ENCODE assay signal across 13 cellular contexts in genomic region chr17:74156878-74157277, GRCh38. TPM values are rescaled to one million over a fixed set of nuclear protein-coding genes. Genes with fewer than 3 reads are reported as not detected.
DNase-seq lines count a peak whose midpoint lies in the region; ATAC-seq and TF ChIP-seq lines count a peak whose summit lies in the region.
"Had no signal": no experiment of that assay in that cellular context is flagged by ENCODE, and none has a peak within 500 bp of the region (broad histone marks: within the 10 kb centered on the region; RNA-seq: fewer than 3 reads in every experiment).

No MANE protein-coding gene starts in this region.

- WGBS in esophagus muscularis mucosa = 82% methylated on average over 6 of the region's 6 CpGs
- WGBS in suprapubic skin = 77% methylated on average over 6 of the region's 6 CpGs

- intact Hi-C loops in esophagus muscularis mucosa (cut with DNase I) = no loop called here

- no peaks in the 10 kb centered on the region for H4K20me1 ChIP-seq in BLaER1

- TF ChIP-seq CTCF in esophagus muscularis mucosa (IDR thresholded peaks at IDR 0.05) (no peak), suprapubic skin (IDR thresholded peaks at IDR 0.05) (no peak)

- no peak for TF ChIP-seq EP300 in Ishikawa (IDR thresholded peaks at IDR 0.05; ENCODE audit: borderline replicate concordance)
- no peak for TF ChIP-seq EP300 in esophagus muscularis mucosa (IDR thresholded peaks at IDR 0.05)
- TF ChIP-seq EP300 in suprapubic skin (IDR thresholded peaks at IDR 0.05) = no peak

- H3K27ac ChIP-seq in BLaER1 (no peak overlapping the region), esophagus muscularis mucosa (replicated peaks in 1 of 4) (no peak overlapping the region), suprapubic skin (no peak overlapping the region)

- peak overlapping the region; percentile 55 for H3K4me2 ChIP-seq in BLaER1

- H3K36me3 ChIP-seq in BLaER1 = no peaks in the 10 kb centered on the region
- no peaks in the 10 kb centered on the region for H3K36me3 ChIP-seq in esophagus muscularis mucosa
- no peaks in the 10 kb centered on the region for H3K36me3 ChIP-seq in suprapubic skin
- H3K36me3 ChIP-seq: BE2C had no signal

- H3K27me3 ChIP-seq in BLaER1 (no peaks in the 10 kb centered on the region), esophagus muscularis mucosa (peaks cover 0 to 39% (median 0%) of the 10 kb centered on the region in 4 donors), suprapubic skin (peaks cover 27% of the 10 kb centered on the region)
- H3K27me3 ChIP-seq: BE2C had no signal

- no peak for ATAC-seq in GM18873 (IDR thresholded peaks at IDR 0.05; ENCODE audit: low FRiP score, unreplicated experiment)
- ATAC-seq in GM21786 (IDR thresholded peaks at IDR 0.05; ENCODE audit: unreplicated experiment) = no peak
- ATAC-seq: GM12878 had no signal

- DNase-seq in esophagus muscularis mucosa (ENCODE audit: extremely low spot score) (peak; percentile 78), suprapubic skin (ENCODE audit: low spot score in 2 of 2) (peak; percentile 2 to 12), NCI-H1417 treated with DMSO at 0.1 percent for 48 hours (lab: John Stamatoyannopoulos, UW) (no peak)
- DNase-seq: BE2C, Calu3, DMS79, HCEC 1CT, HFFc6 had no signal

- H3K9me3 ChIP-seq in BLaER1 (no peaks in the 10 kb centered on the region), esophagus muscularis mucosa (peaks cover 0 to 6% (median 0%) of the 10 kb centered on the region in 4 donors), suprapubic skin (no peaks in the 10 kb centered on the region)
- H3K9me3 ChIP-seq: BE2C had no signal

- H3K4me3 ChIP-seq in BLaER1 = no peak overlapping the region
- H3K4me3 ChIP-seq in esophagus muscularis mucosa = no peak overlapping the region
- H3K4me3 ChIP-seq in suprapubic skin = no peak overlapping the region
- H3K4me3 ChIP-seq: GM12878 had no signal

- TF ChIP-seq RAD21 in Ishikawa (IDR thresholded peaks at IDR 0.05; ENCODE audit: low read depth) = no peak

- no peak overlapping the region for H3K9ac ChIP-seq in BLaER1

- TF ChIP-seq POLR2A in esophagus muscularis mucosa (IDR thresholded peaks at IDR 0.05; ENCODE audit: low read depth) = no peak
- no peak for TF ChIP-seq POLR2A in suprapubic skin (IDR thresholded peaks at IDR 0.05)

- peaks cover 34% of the 10 kb centered on the region for H3K4me1 ChIP-seq in BLaER1
- H3K4me1 ChIP-seq in esophagus muscularis mucosa = peaks cover 0 to 6% (median 0%) of the 10 kb centered on the region in 4 donors
- peaks cover 15% of the 10 kb centered on the region for H3K4me1 ChIP-seq in suprapubic skin

TF ChIP-seq in Ishikawa, 13 proteins besides CTCF, POLR2A, EP300 and RAD21:
- TF ChIP-seq EGR1 (IDR thresholded peaks at IDR 0.05) (no peak), MAX (IDR thresholded peaks at IDR 0.05) (no peak), USF1 (IDR thresholded peaks at IDR 0.05) (peak; percentile 24; the same call in 1 of the 2 replicates), ZBTB7A (IDR thresholded peaks at IDR 0.05; ENCODE audit: low read depth) (no peak)

RNA-seq across cellular contexts. Expression of gene RPL38, which starts 46.6 kb away (rescaled TPM):
- total RNA-seq in esophagus muscularis mucosa = 1,000 to 10,000 TPM in 2 of 4 donors, 100 to 1,000 TPM in 2; 445 to 1,296 (median 979) TPM
- 1,000 to 10,000 TPM in 1 of 4 donors, 100 to 1,000 TPM in 3; 565 to 1,273 (median 679) TPM for total RNA-seq in suprapubic skin

RNA-seq across cellular contexts. Expression of gene TTYH2, which starts 56.5 kb away (rescaled TPM):
- total RNA-seq in esophagus muscularis mucosa (10 to 100 TPM in 1 of 4 donors, 1 to 10 TPM in 3; 5.8 to 11.3 (median 7.9) TPM), suprapubic skin (10 to 100 TPM in 1 of 4 donors, 1 to 10 TPM in 3; 5.7 to 12.0 (median 8.2) TPM)
